In genomic region chr9:72623156-72623555, GRCh38 we compare ENCODE assay signal across 19 cellular contexts.
"Had no signal": no experiment of that assay in that cellular context is flagged by ENCODE, and none has a peak within 500 bp of the region (broad histone marks: within the 10 kb centered on the region; RNA-seq: fewer than 3 reads in every experiment).

No MANE protein-coding gene starts in this region.

- DNase-seq: activated CD4-positive, alpha-beta T cell treated with anti-CD3 and anti-CD28 coated beads for 4 hours; activated CD8-positive, alpha-beta memory T cell treated with anti-CD3 and anti-CD28 coated beads, Interleukin-2, amount 50 U/mL, for 48 hours; activated CD8-positive, alpha-beta T cell treated with anti-CD3 and anti-CD28 coated beads, Interleukin-2, amount 10 ng/mL, durations not matched to agents 7 days and 5 days; activated gamma-delta T cell; activated T-cell treated with anti-CD3 and anti-CD28 coated beads, Interleukin-2, amount 50 U/mL, for 72 hours; amniotic stem cell; brain microvascular endothelial cell; cerebellar nuclear complex; effector memory CD4-positive, alpha-beta T cell; glutamatergic neuron; lower lobe of right lung; naive B cell; pancreas; stimulated activated CD4-positive, alpha-beta T cell treated with anti-CD3 and anti-CD28 coated beads, Interleukin-2, amount 100 ng/mL, for 24 hours; stomach; testis; upper lobe of right lung had no signal

- H3K4me3 ChIP-seq: lower lobe of right lung, pancreas, stomach, testis, upper lobe of right lung had no signal

- FAIRE-seq: pancreas had no signal

- H3K4me1 Mint-ChIP-seq: naive B cell had no signal

- H3K27me3 ChIP-seq: brain microvascular endothelial cell, stomach, testis, upper lobe of right lung had no signal

- ATAC-seq: activated CD8-positive, alpha-beta T cell treated with anti-CD3 and anti-CD28 coated beads, Interleukin-2, amount 10 ng/mL, durations not matched to agents 7 days and 5 days; activated naive CD4-positive, alpha-beta T cell treated with anti-CD3 and anti-CD28 coated beads, Interleukin-2, amount 50 U/mL, for 72 hours; activated T-cell treated with anti-CD3 and anti-CD28 coated beads, Interleukin-2, amount 50 U/mL, for 72 hours; lower lobe of right lung; pancreas; upper lobe of right lung had no signal

- H3K36me3 Mint-ChIP-seq: activated naive CD4-positive, alpha-beta T cell treated with anti-CD3 and anti-CD28 coated beads, Interleukin-2, amount 50 U/mL, for 72 hours; naive B cell had no signal

- H3K9me3 ChIP-seq: lower lobe of right lung, pancreas, stomach, testis, upper lobe of right lung had no signal

- H3K36me3 ChIP-seq: brain microvascular endothelial cell, lower lobe of right lung, pancreas, stomach, upper lobe of right lung had no signal

- H3K27ac ChIP-seq: brain microvascular endothelial cell, lower lobe of right lung, pancreas, stomach, testis, upper lobe of right lung had no signal

- H3K4me1 ChIP-seq: lower lobe of right lung, pancreas, stomach, upper lobe of right lung had no signal

- H3K9me3 Mint-ChIP-seq: activated naive CD4-positive, alpha-beta T cell treated with anti-CD3 and anti-CD28 coated beads, Interleukin-2, amount 50 U/mL, for 72 hours; activated T-cell treated with anti-CD3 and anti-CD28 coated beads, Interleukin-2, amount 50 U/mL, for 72 hours; dendritic cell treated with granulocyte-macrophage colony-stimulating factor and Interleukin-4, amounts not matched to agents 40 ng/mL and 50 ng/mL, for 4 days had no signal

- H3K27ac Mint-ChIP-seq: activated CD8-positive, alpha-beta T cell treated with anti-CD3 and anti-CD28 coated beads, Interleukin-2, amount 10 ng/mL, durations not matched to agents 7 days and 5 days; activated naive CD4-positive, alpha-beta T cell treated with anti-CD3 and anti-CD28 coated beads, Interleukin-2, amount 50 U/mL, for 72 hours; activated T-cell treated with anti-CD3 and anti-CD28 coated beads, Interleukin-2, amount 50 U/mL, for 72 hours; dendritic cell treated with granulocyte-macrophage colony-stimulating factor and Interleukin-4, amounts not matched to agents 40 ng/mL and 50 ng/mL, for 4 days had no signal

- H3K4me3 Mint-ChIP-seq: activated CD8-positive, alpha-beta T cell treated with anti-CD3 and anti-CD28 coated beads, Interleukin-2, amount 10 ng/mL, durations not matched to agents 7 days and 5 days; activated T-cell treated with anti-CD3 and anti-CD28 coated beads, Interleukin-2, amount 50 U/mL, for 72 hours; dendritic cell treated with granulocyte-macrophage colony-stimulating factor and Interleukin-4, amounts not matched to agents 40 ng/mL and 50 ng/mL, for 4 days; naive B cell had no signal
